ENCODE assay signal across 20 cellular contexts in genomic region chr6:13917141-13917540, GRCh38. TPM values are rescaled to one million over a fixed set of nuclear protein-coding genes. Genes with fewer than 3 reads are reported as not detected.
"Had no signal": no experiment of that assay in that cellular context is flagged by ENCODE, and none has a peak within 500 bp of the region (broad histone marks: within the 10 kb centered on the region; RNA-seq: fewer than 3 reads in every experiment).

No MANE protein-coding gene starts in this region.

- H3K27me3 ChIP-seq: brain microvascular endothelial cell, sigmoid colon, tibial nerve had no signal

- H3K9me3 Mint-ChIP-seq: activated B cell treated with CpG ODN at 0.5 μM for 24 hours; activated CD4-positive, alpha-beta memory T cell treated with anti-CD3 and anti-CD28 coated beads, Interleukin-2, amount 10 ng/mL, durations not matched to agents 7 days and 5 days; central memory CD8-positive, alpha-beta T cell; natural killer cell had no signal

- DNase-seq: activated B cell treated with CpG ODN at 0.5 μM for 24 hours; activated CD4-positive, alpha-beta memory T cell treated with anti-CD3 and anti-CD28 coated beads, Interleukin-2, amount 10 ng/mL, durations not matched to agents 7 days and 5 days; activated CD4-positive, alpha-beta T cell treated with anti-CD3 and anti-CD28 coated beads for 4 hours; activated CD8-positive, alpha-beta memory T cell treated with anti-CD3 and anti-CD28 coated beads, Interleukin-2, amount 10 ng/mL, durations not matched to agents 7 days and 5 days; activated naive CD4-positive, alpha-beta T cell; cortex of kidney; effector CD8-positive, alpha-beta T cell; hippocampal formation; left cardiac atrium; natural killer cell; sigmoid colon; stimulated activated CD4-positive, alpha-beta T cell treated with anti-CD3 and anti-CD28 coated beads, Interleukin-1b, Interleukin-23, amount 100 ng/mL, for 48 hours; stimulated activated naive CD8-positive, alpha-beta T cell treated with anti-CD3 and anti-CD28 coated beads, Interleukin-15, Interleukin-2, amounts not matched to agents 100 U/mL and 50 U/mL, for 24 hours; T-helper 1 cell; T-helper 9 cell had no signal

- H3K4me3 Mint-ChIP-seq: activated B cell treated with CpG ODN at 0.5 μM for 24 hours; activated CD4-positive, alpha-beta memory T cell treated with anti-CD3 and anti-CD28 coated beads, Interleukin-2, amount 10 ng/mL, durations not matched to agents 7 days and 5 days; activated CD8-positive, alpha-beta memory T cell treated with anti-CD3 and anti-CD28 coated beads, Interleukin-2, amount 10 ng/mL, durations not matched to agents 7 days and 5 days; central memory CD8-positive, alpha-beta T cell; natural killer cell had no signal

- H3K36me3 Mint-ChIP-seq: activated CD8-positive, alpha-beta memory T cell treated with anti-CD3 and anti-CD28 coated beads, Interleukin-2, amount 10 ng/mL, durations not matched to agents 7 days and 5 days; natural killer cell had no signal

- H3K27ac ChIP-seq: brain microvascular endothelial cell, neutrophil, sigmoid colon, tibial nerve had no signal

- H3K27ac Mint-ChIP-seq: activated B cell treated with CpG ODN at 0.5 μM for 24 hours; activated CD4-positive, alpha-beta memory T cell treated with anti-CD3 and anti-CD28 coated beads, Interleukin-2, amount 10 ng/mL, durations not matched to agents 7 days and 5 days; activated CD8-positive, alpha-beta memory T cell treated with anti-CD3 and anti-CD28 coated beads, Interleukin-2, amount 10 ng/mL, durations not matched to agents 7 days and 5 days; natural killer cell had no signal

- FAIRE-seq: islet of Langerhans had no signal

- H3K4me1 ChIP-seq: sigmoid colon had no signal

- H3K4me1 Mint-ChIP-seq: activated CD4-positive, alpha-beta memory T cell treated with anti-CD3 and anti-CD28 coated beads, Interleukin-2, amount 10 ng/mL, durations not matched to agents 7 days and 5 days; activated CD8-positive, alpha-beta memory T cell treated with anti-CD3 and anti-CD28 coated beads, Interleukin-2, amount 10 ng/mL, durations not matched to agents 7 days and 5 days; central memory CD8-positive, alpha-beta T cell; natural killer cell had no signal

- H3K9me3 ChIP-seq: neutrophil, sigmoid colon, tibial nerve had no signal

- H3K36me3 ChIP-seq: brain microvascular endothelial cell, neutrophil, sigmoid colon, tibial nerve had no signal

- H3K4me3 ChIP-seq: sigmoid colon, tibial nerve had no signal

RNA-seq across cellular contexts. Expression of gene RNF182, which starts 7.6 kb away (rescaled TPM):
- total RNA-seq: activated B cell treated with CpG ODN at 0.5 μM for 24 hours; activated CD4-positive, alpha-beta memory T cell treated with anti-CD3 and anti-CD28 coated beads, Interleukin-2, amount 10 ng/mL, durations not matched to agents 7 days and 5 days; activated CD8-positive, alpha-beta memory T cell treated with anti-CD3 and anti-CD28 coated beads, Interleukin-2, amount 10 ng/mL, durations not matched to agents 7 days and 5 days; natural killer cell had no signal
